1 cellular context compared by ENCODE assay signal in genomic region chr19:7265963-7266362, GRCh38.
TF ChIP-seq lines count a peak whose summit lies in the region.

No MANE protein-coding gene starts in this region.

TF ChIP-seq in HEK293, 187 proteins besides CTCF, POLR2A, EP300 and RAD21 (continued from another document):
- peak; percentile 35; the same call in 1 of the 2 replicates for TF ChIP-seq GFI1B (tag by site-specific recombination; IDR thresholded peaks at IDR 0.05)
- no peak for TF ChIP-seq ZNF521 (tag by site-specific recombination; IDR thresholded peaks at IDR 0.05)
- peak; percentile 85 for TF ChIP-seq PRDM6 (tag by site-specific recombination; IDR thresholded peaks at IDR 0.05)
- TF ChIP-seq KLF17 (tag by site-specific recombination; IDR thresholded peaks at IDR 0.05): peak; percentile 33; the same call in 1 of the 2 replicates
- TF ChIP-seq BCL6B (tag by site-specific recombination; IDR thresholded peaks at IDR 0.05): no peak
- no peak for TF ChIP-seq IKZF3 (tag by site-specific recombination; IDR thresholded peaks at IDR 0.05)
- TF ChIP-seq SETDB1 (IDR thresholded peaks at IDR 0.05; ENCODE audit: insufficient read length, low read length): no peak
- TF ChIP-seq KLF8 (tag by site-specific recombination; IDR thresholded peaks at IDR 0.05): no peak
- no peak for TF ChIP-seq ZNF501 (tag by site-specific recombination; IDR thresholded peaks at IDR 0.05)
